ENCODE assay signal across 8 cellular contexts in genomic region chr1:156750932-156751723, GRCh38. TPM values are rescaled to one million over a fixed set of nuclear protein-coding genes. Genes with fewer than 3 reads are reported as not detected.
DNase-seq lines count a peak whose midpoint lies in the region; ATAC-seq, FAIRE-seq and TF ChIP-seq lines count a peak whose summit lies in the region.

Gene HDGF (minus strand): TSS chr1:156751675. CDS start chr1:156751429, 246 bp downstream.

- H4K8ac ChIP-seq in H1 (ENCODE audit: extremely low read depth, insufficient read depth, low read length): peak within 1 kb of the TSS; percentile 97

- H3K23me2 ChIP-seq in H1 (ENCODE audit: low read depth, low read length): peaks cover 12% of the 10 kb centered on the region

- CTCF ChIA-PET in H1 (lab: Charles Lee; ENCODE audit: partially characterized antibody): interaction anchor here (1.0 to 3.2 kb wide), 9 partner anchors 8 to 123 kb away, joined by 3 to 26 read pairs (median 4); partner anchors contain the start of gene NTRK1

- H2BK15ac ChIP-seq in H1 (ENCODE audit: low read length): peak within 1 kb of the TSS; percentile 82; the same call in 1 of the 2 replicates

- no peak for TF ChIP-seq RAD21 in H1 (IDR thresholded peaks at IDR 0.05 in 1 of 2, conservative IDR thresholded peaks at IDR 0.05 in 1 of 2; ENCODE audit: low read depth in 2 of 2, low read length in 2 of 2)

- no peaks in the 10 kb centered on the region for H3K9me3 ChIP-seq in H1 (ENCODE audit: insufficient read depth in 2 of 2, low read depth in 1 of 2, low read length in 1 of 2)

- WGBS in H1 (ENCODE audit: extremely low coverage in 1 of 2, insufficient coverage in 1 of 2, insufficient read length in 1 of 2, insufficient replicate concordance in 2 of 2, low coverage in 1 of 2, low lambda C conversion rate in 2 of 2, missing lambda C conversion rate in 1 of 2), 2 experiments: 0% methylated on average over 41 of the region's 99 CpGs; no CpG with 5 or more reads in 1 of the 2 experiments

- H2BK12ac ChIP-seq in H1 (ENCODE audit: low read depth, low read length): peak within 1 kb of the TSS; percentile 82; the same call in 1 of the 2 replicates

- peak within 1 kb of the TSS; percentile 35 for H3K14ac ChIP-seq in H1 (ENCODE audit: insufficient read length)

- TF ChIP-seq CTCF in C4-2B (conservative IDR thresholded peaks at IDR 0.05) (no peak), WI38 (IDR thresholded peaks at IDR 0.05; ENCODE audit: low read depth, low read length) (no peak), H1 (IDR thresholded peaks at IDR 0.05; ENCODE audit: control extremely low read depth in 1 of 3, insufficient read depth in 1 of 3, low read depth in 1 of 3, low read length in 3 of 3) (no peak)

- ATAC-seq in GM19328 (IDR thresholded peaks at IDR 0.05; ENCODE audit: unreplicated experiment) (peak; percentile 12), HG03571 (IDR thresholded peaks at IDR 0.05; ENCODE audit: unreplicated experiment) (peak; percentile 22)

- peak within 1 kb of the TSS; percentile 79 for H3K4ac ChIP-seq in H1 (replicated peaks; ENCODE audit: insufficient read length, low read depth, low read length)

- H3K27ac ChIP-seq in C4-2B (peak within 1 kb of the TSS; percentile 100), H1 (ENCODE audit: low read depth, low read length) (peak within 1 kb of the TSS; percentile 96), temporal lobe (ENCODE audit: low read depth, low read length) (peak within 1 kb of the TSS; percentile 98)

- POLR2A ChIA-PET in H1 (lab: Charles Lee; ENCODE audit: partially characterized antibody): interaction anchor here (0.9 to 8.8 kb wide), 26 partner anchors 10 to 110 kb away, joined by 3 to 121 read pairs (median 4); partner anchors contain the start of genes BCAN, ISG20L2, METTL25B and MRPL24

- H3K36me3 ChIP-seq in H1 (ENCODE audit: control insufficient read depth in 2 of 4, insufficient read depth in 4 of 4, low read length in 3 of 4): no peaks in the 10 kb centered on the region

- H2BK5ac ChIP-seq in H1 (ENCODE audit: low read depth, low read length): peak within 1 kb of the TSS; percentile 79

- H3K9ac ChIP-seq in H1 (replicated peaks in 1 of 4; ENCODE audit: extremely low read depth in 1 of 4, low read depth in 3 of 4, low read length in 3 of 4): peak within 1 kb of the TSS; percentile 96 to 97 (median 96)

- peak in 1 of 2 experiments; percentile 19; a peak in 2 of 3 replicates for TF ChIP-seq POLR2A in H1 (IDR thresholded peaks at IDR 0.05; ENCODE audit: control extremely low read depth in 1 of 2, low read depth in 2 of 2, low read length in 2 of 2)

- H3K56ac ChIP-seq in H1 (replicated peaks; ENCODE audit: insufficient read length, low read depth, low read length): peak within 1 kb of the TSS; percentile 90

- H3K4me3 ChIP-seq in WI38 (ENCODE audit: low read depth, low read length) (peak within 1 kb of the TSS; percentile 88), H1 (ENCODE audit: extremely low read depth in 1 of 4, insufficient read depth in 2 of 4, low read depth in 3 of 4, low read length in 4 of 4) (peak within 1 kb of the TSS; percentile 86 to 100 (median 95))

- H4K91ac ChIP-seq in H1 (replicated peaks; ENCODE audit: insufficient read length, low read length): peak within 1 kb of the TSS; percentile 89

- H3K79me1 ChIP-seq in H1 (ENCODE audit: low read depth, low read length): peaks cover 14% of the 10 kb centered on the region

- no peak for FAIRE-seq in H1 (lab: Jason Lieb, UNC)

- H3K18ac ChIP-seq in H1 (ENCODE audit: extremely low read depth, low read length): peak within 1 kb of the TSS; percentile 86

- peaks cover 24 to 57% of the 10 kb centered on the region in 2 experiments for H3K79me2 ChIP-seq in H1 (ENCODE audit: control insufficient read depth in 1 of 2, insufficient read depth in 2 of 2, low read length in 2 of 2)

- H2AK5ac ChIP-seq in H1 (ENCODE audit: low read depth, low read length): no peak within 1 kb of the TSS

- peak within 1 kb of the TSS; percentile 91 to 99 for H3K4me2 ChIP-seq in H1 (ENCODE audit: insufficient read depth in 1 of 2, low read depth in 2 of 2, low read length in 2 of 2)

- H2BK120ac ChIP-seq in H1 (replicated peaks; ENCODE audit: low read depth, low read length): peak within 1 kb of the TSS; percentile 41

- peak in 1 of 2 experiments; percentile 72 for DNase-seq in H1 (ENCODE audit: low read depth in 1 of 2, low spot score in 2 of 2)
- DNase-seq in mesenteric fat pad (ENCODE audit: low spot score): no peak
- no peak for DNase-seq in AG08395 (ENCODE audit: low spot score)

- peak within 1 kb of the TSS; percentile 59; the same call in 1 of the 2 replicates for H2AFZ ChIP-seq in H1 (ENCODE audit: low read length)

- peak within 1 kb of the TSS; percentile 85 for H4K5ac ChIP-seq in H1 (ENCODE audit: insufficient read length, low read depth, low read length)

- H4K20me1 ChIP-seq in H1 (replicated peaks in 1 of 2; ENCODE audit: control insufficient read depth in 1 of 2, insufficient read depth in 2 of 2, low read length in 2 of 2): peaks cover 0 to 3% of the 10 kb centered on the region in 2 experiments

- H2BK20ac ChIP-seq in H1 (ENCODE audit: low read length): no peak within 1 kb of the TSS

- no peaks in the 10 kb centered on the region for H3K27me3 ChIP-seq in H1 (replicated peaks in 1 of 4; ENCODE audit: control insufficient read depth in 3 of 4, extremely low read depth in 1 of 4, insufficient read depth in 3 of 4, low read length in 3 of 4)

- TF ChIP-seq EP300 in H1 (IDR thresholded peaks at IDR 0.05; ENCODE audit: borderline replicate concordance in 1 of 2, low read depth in 2 of 2, low read length in 2 of 2): no peak

- no peak within 1 kb of the TSS for H3K23ac ChIP-seq in H1 (ENCODE audit: insufficient read length)

- H3K4me1 ChIP-seq in H1 (replicated peaks in 1 of 4; ENCODE audit: control insufficient read depth in 3 of 4, insufficient read depth in 4 of 4, low read length in 3 of 4): peaks cover 29 to 40% (median 31%) of the 10 kb centered on the region in 4 experiments

TF ChIP-seq in H1, 55 proteins besides CTCF, POLR2A, EP300 and RAD21 (continues in another document):
- TF ChIP-seq KDM5A (IDR thresholded peaks at IDR 0.05; ENCODE audit: low read length) (0 out of 2 replicates have a peak, but pooled peaks have one; percentile 1), BCL11A (IDR thresholded peaks at IDR 0.05; ENCODE audit: low read depth in 2 of 2, low read length in 2 of 2) (no peak), SIN3A (conservative IDR thresholded peaks at IDR 0.05 in 1 of 2, IDR thresholded peaks at IDR 0.05 in 1 of 2; ENCODE audit: low read depth in 1 of 2, low read length in 2 of 2) (no peak; a peak in 1 of 4 replicates), JUN (IDR thresholded peaks at IDR 0.05; ENCODE audit: low read depth, low read length) (no peak), USF2 (IDR thresholded peaks at IDR 0.05; ENCODE audit: low read length) (no peak), E2F6 (IDR thresholded peaks at IDR 0.05) (no peak), POLR2AphosphoS5 (IDR thresholded peaks at IDR 0.05; ENCODE audit: low read depth, low read length) (peak; percentile 67; the same call in 1 of the 2 replicates), CREB1 (IDR thresholded peaks at IDR 0.05) (no peak), SUZ12 (IDR thresholded peaks at IDR 0.05; ENCODE audit: low read length) (no peak), CEBPB (IDR thresholded peaks at IDR 0.05; ENCODE audit: low read depth, low read length) (peak; percentile 94), TAF1 (IDR thresholded peaks at IDR 0.05; ENCODE audit: low read depth, low read length) (peak; percentile 28; the same call in 1 of the 2 replicates), TCF12 (IDR thresholded peaks at IDR 0.05; ENCODE audit: low read depth, low read length) (no peak), RNF2 (IDR thresholded peaks at IDR 0.05; ENCODE audit: borderline replicate concordance, low read depth, low read length, missing control alignments, poor library complexity, severe bottlenecking) (no peak), POU5F1 (IDR thresholded peaks at IDR 0.05; ENCODE audit: low read depth, low read length) (no peak), EGR1 (IDR thresholded peaks at IDR 0.05; ENCODE audit: borderline replicate concordance, low read depth, low read length) (no peak), ASH2L (IDR thresholded peaks at IDR 0.05; ENCODE audit: low read length) (no peak), MAX (IDR thresholded peaks at IDR 0.05) (peak; percentile 54), RXRA (IDR thresholded peaks at IDR 0.05; ENCODE audit: insufficient read depth, low read depth, low read length) (no peak), CHD1 (IDR thresholded peaks at IDR 0.05; ENCODE audit: low read depth, low read length) (no peak), SP4 (IDR thresholded peaks at IDR 0.05; ENCODE audit: low read length) (no peak), TAF7 (optimal IDR thresholded peaks at IDR 0.05; ENCODE audit: borderline replicate concordance, low read depth, low read length) (peak; percentile 9)

RNA-seq across cellular contexts. Expression of gene HDGF, which starts in this region (rescaled TPM):
- total RNA-seq in H1 (2021; fragmentation: NEBNext Ultra II Directional; extraction: Animal tissue kit (Norgen Biotek cat#: 25700)): 391 and 395 TPM in 2 replicates
- 132 and 145 TPM in 2 replicates for polyA plus RNA-seq in H1 (2011; rRNA removed)
- 180 TPM for polyA plus RNA-seq in H1 (2011; cell fraction: cytosol; rRNA removed)
- polyA plus RNA-seq in H1 (2011; cell fraction: nucleus; rRNA removed): 141 TPM
- polyA plus RNA-seq in H1 (2012, experiment 1 of 2): 267 to 330 TPM (median 294 TPM) in 4 replicates
- polyA plus RNA-seq in H1 (2012, experiment 2 of 2): 483 TPM
- 238 TPM for polyA plus RNA-seq in H1 (2013, experiment 1 of 2)
- 239 TPM for polyA plus RNA-seq in H1 (2013, experiment 2 of 2)
- polyA minus RNA-seq in H1 (2011; rRNA and poly(A)+ RNA removed): 125 and 126 TPM in 2 replicates
- polyA minus RNA-seq in H1 (2011; cell fraction: cytosol; rRNA and poly(A)+ RNA removed): 107 TPM
- 57.3 TPM for polyA minus RNA-seq in H1 (2011; cell fraction: nucleus; rRNA and poly(A)+ RNA removed)
- 154 TPM for total RNA-seq in mesenteric fat pad
- 72.0 TPM for total RNA-seq in temporal lobe
